ENCODE assay signal across 9 cellular contexts in genomic region chr22:38218661-38219331, GRCh38. TPM values are rescaled to one million over a fixed set of nuclear protein-coding genes. Genes with fewer than 3 reads are reported as not detected.
DNase-seq lines count a peak whose midpoint lies in the region; ATAC-seq and TF ChIP-seq lines count a peak whose summit lies in the region.
"Had no signal": no experiment of that assay in that cellular context is flagged by ENCODE, and none has a peak within 500 bp of the region (broad histone marks: within the 10 kb centered on the region; RNA-seq: fewer than 3 reads in every experiment).

No MANE protein-coding gene starts in this region.

- peaks cover 6% of the 10 kb centered on the region for H3K36me3 Mint-ChIP-seq in activated naive CD4-positive, alpha-beta T cell treated with anti-CD3 and anti-CD28 coated beads, Interleukin-2, amount 10 ng/mL, durations not matched to agents 7 days and 5 days

- H3K4me1 ChIP-seq in cardiac muscle cell (ENCODE audit: low read depth) (peaks cover 10% of the 10 kb centered on the region), rectal smooth muscle tissue (ENCODE audit: control insufficient read depth, insufficient read depth, low read length) (peaks cover 21% of the 10 kb centered on the region)

- H3K4me1 Mint-ChIP-seq in activated naive CD4-positive, alpha-beta T cell treated with anti-CD3 and anti-CD28 coated beads, Interleukin-2, amount 10 ng/mL, durations not matched to agents 7 days and 5 days, result peaks cover 20% of the 10 kb centered on the region

- H3K9me3 Mint-ChIP-seq in activated naive CD4-positive, alpha-beta T cell treated with anti-CD3 and anti-CD28 coated beads, Interleukin-2, amount 10 ng/mL, durations not matched to agents 7 days and 5 days, result no peaks in the 10 kb centered on the region

- peak; percentile 61 for DNase-seq in activated CD4-positive, CD25-positive, alpha-beta regulatory T cell treated with anti-CD3 and anti-CD28 coated beads, Interleukin-2, amount 50 U/mL, for 72 hours
- DNase-seq in activated naive CD4-positive, alpha-beta T cell treated with anti-CD3 and anti-CD28 coated beads, Interleukin-2, amount 10 ng/mL, durations not matched to agents 7 days and 5 days, result no peak
- DNase-seq in cardiac muscle cell (ENCODE audit: low read depth in 1 of 2, low spot score in 1 of 2) (peak; percentile 65 to 95), NCI-H774 (lab: John Stamatoyannopoulos, UW) (no peak), NCI-H128 (lab: John Stamatoyannopoulos, UW; ENCODE audit: unreplicated experiment) (no peak)

- no peak for ATAC-seq in activated CD4-positive, CD25-positive, alpha-beta regulatory T cell treated with anti-CD3 and anti-CD28 coated beads, Interleukin-2, amount 50 U/mL, for 24 hours
- no peak for ATAC-seq in GM21526 (IDR thresholded peaks at IDR 0.05; ENCODE audit: low FRiP score, unreplicated experiment)

- CTCF ChIA-PET in activated naive CD4-positive, alpha-beta T cell treated with anti-CD3 and anti-CD28 coated beads, Interleukin-2, amount 10 ng/mL, durations not matched to agents 7 days and 5 days (lab: Charles Lee), result interaction anchor here (0.7 to 1.0 kb wide), 2 partner anchors 10 to 166 kb away, joined by 3 read pairs; no protein-coding TSS in a partner anchor

- peak overlapping the region; percentile 12 for H3K9ac ChIP-seq in rectal smooth muscle tissue (ENCODE audit: low read length)

- H3K36me3 ChIP-seq in cardiac muscle cell (no peaks in the 10 kb centered on the region), rectal smooth muscle tissue (ENCODE audit: control insufficient read depth, insufficient read depth, low read length) (peaks cover 3% of the 10 kb centered on the region)

- H3K27me3 ChIP-seq in cardiac muscle cell (peaks cover 8% of the 10 kb centered on the region), rectal smooth muscle tissue (ENCODE audit: control insufficient read depth, insufficient read depth, low read length) (no peaks in the 10 kb centered on the region)

- peaks cover 8% of the 10 kb centered on the region for H3K27me3 Mint-ChIP-seq in activated naive CD4-positive, alpha-beta T cell treated with anti-CD3 and anti-CD28 coated beads, Interleukin-2, amount 10 ng/mL, durations not matched to agents 7 days and 5 days

- no peak for TF ChIP-seq CTCF in cardiac muscle cell (IDR thresholded peaks at IDR 0.05; ENCODE audit: low read depth, low read length)

- no peak overlapping the region for H3K4me3 Mint-ChIP-seq in activated naive CD4-positive, alpha-beta T cell treated with anti-CD3 and anti-CD28 coated beads, Interleukin-2, amount 10 ng/mL, durations not matched to agents 7 days and 5 days

- H3K27ac Mint-ChIP-seq in activated naive CD4-positive, alpha-beta T cell treated with anti-CD3 and anti-CD28 coated beads, Interleukin-2, amount 10 ng/mL, durations not matched to agents 7 days and 5 days, result peak overlapping the region; percentile 24

- no peak overlapping the region for H3K4me3 ChIP-seq in cardiac muscle cell
- H3K4me3 ChIP-seq in rectal smooth muscle tissue (ENCODE audit: low read length), result no peak overlapping the region

- H3K27ac ChIP-seq in cardiac muscle cell (peak overlapping the region; percentile 80), rectal smooth muscle tissue (ENCODE audit: low read depth, low read length) (peak overlapping the region; percentile 76)
- H3K27ac ChIP-seq: C4-2B had no signal

- no peaks in the 10 kb centered on the region for H3K9me3 ChIP-seq in cardiac muscle cell (ENCODE audit: low read depth)

RNA-seq across cellular contexts. Expression of gene MAFF, which starts 17.0 kb away (rescaled TPM):
- total RNA-seq in cardiac muscle cell, result 3.6 and 4.1 TPM in 2 replicates
- 2.9 and 4.3 TPM in 2 replicates for polyA plus RNA-seq in cardiac muscle cell

RNA-seq across cellular contexts. Expression of gene PLA2G6, which starts 37.2 kb away (rescaled TPM):
- 26.1 and 41.5 TPM in 2 replicates for total RNA-seq in cardiac muscle cell
- 30.9 and 38.7 TPM in 2 replicates for polyA plus RNA-seq in cardiac muscle cell

RNA-seq across cellular contexts. Expression of gene TMEM184B, which starts 54.0 kb away (rescaled TPM):
- 65.7 and 70.3 TPM in 2 replicates for total RNA-seq in cardiac muscle cell
- 59.6 and 68.8 TPM in 2 replicates for polyA plus RNA-seq in cardiac muscle cell

Comparison
In these comparisons a context has a peak if more than half of its experiments do, and no peak if none do; other contexts are left out.
1. DNase-seq: peak in activated CD4-positive, CD25-positive, alpha-beta regulatory T cell treated with anti-CD3 and anti-CD28 coated beads, Interleukin-2, amount 50 U/mL, for 72 hours (single experiment) and cardiac muscle cell (2 of 2); none in activated naive CD4-positive, alpha-beta T cell treated with anti-CD3 and anti-CD28 coated beads, Interleukin-2, amount 10 ng/mL, durations not matched to agents 7 days and 5 days (single experiment), NCI-H774 (single experiment) and NCI-H128 (single experiment).